ENCODE assay signal across 21 cellular contexts in the genomic region with DNA sequence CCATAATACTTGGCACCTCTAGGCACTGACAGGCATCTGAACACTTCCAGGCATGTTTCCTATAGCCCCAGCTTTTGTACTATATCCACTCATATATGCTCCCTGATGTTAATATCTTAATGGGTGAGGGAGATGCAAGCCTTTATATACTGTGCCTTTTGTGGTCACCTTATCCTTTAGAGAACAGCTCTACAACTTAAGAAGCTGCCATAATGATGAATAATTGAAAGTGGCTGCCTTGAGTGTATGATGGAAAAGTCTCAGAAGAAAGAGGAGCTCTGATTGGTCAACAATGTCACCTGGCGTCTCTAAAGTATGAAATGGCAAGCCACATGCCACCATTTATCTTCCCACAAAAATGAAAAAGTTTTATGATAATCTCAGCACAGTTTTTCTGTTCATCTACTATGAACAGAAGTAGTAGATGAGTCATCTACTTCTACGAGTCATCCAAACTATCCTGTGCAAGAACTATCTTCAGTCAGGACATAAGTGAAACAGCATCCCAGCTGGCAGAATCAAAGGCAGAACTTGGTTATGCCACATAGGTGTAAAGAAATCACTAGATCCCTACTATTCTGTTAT.
DNase-seq lines count a peak whose midpoint lies in the region; ATAC-seq, FAIRE-seq and TF ChIP-seq lines count a peak whose summit lies in the region.
"Had no signal": no experiment of that assay in that cellular context is flagged by ENCODE, and none has a peak within 500 bp of the region (broad histone marks: within the 10 kb centered on the region; RNA-seq: fewer than 3 reads in every experiment).

No MANE protein-coding gene starts in this region.

- H3K27me3 ChIP-seq in bronchial epithelial cell (ENCODE audit: control insufficient read depth, insufficient read depth, low read length) = no peaks in the 10 kb centered on the region

- ATAC-seq in activated naive CD4-positive, alpha-beta T cell treated with anti-CD3 and anti-CD28 coated beads, Interleukin-2, amount 50 U/mL, for 72 hours = peak; percentile 86 to 96
- ATAC-seq in GM18858 (IDR thresholded peaks at IDR 0.05; ENCODE audit: unreplicated experiment) (peak; percentile 48), HG03457 (IDR thresholded peaks at IDR 0.05; ENCODE audit: unreplicated experiment) (no peak), HG03135 (IDR thresholded peaks at IDR 0.05; ENCODE audit: unreplicated experiment) (no peak)
- ATAC-seq in stimulated activated effector memory CD8-positive, alpha-beta T cell treated with anti-CD3 and anti-CD28 coated beads, Interleukin-12 subunit alpha, Interleukin-12 subunit beta, amount 100 ng/mL, for 72 hours = peak; percentile 48

- no peak for TF ChIP-seq CTCF in bronchial epithelial cell (IDR thresholded peaks at IDR 0.05; ENCODE audit: insufficient read depth, low read length, severe bottlenecking)

- peaks cover 15 to 27% of the 10 kb centered on the region in 2 donors for H3K9me3 Mint-ChIP-seq in activated naive CD4-positive, alpha-beta T cell treated with anti-CD3 and anti-CD28 coated beads, Interleukin-2, amount 50 U/mL, for 72 hours
- H3K9me3 Mint-ChIP-seq in stimulated activated effector memory CD8-positive, alpha-beta T cell treated with anti-CD3 and anti-CD28 coated beads, Interleukin-12 subunit alpha, Interleukin-12 subunit beta, amount 100 ng/mL, for 72 hours = peaks cover 3% of the 10 kb centered on the region

- FAIRE-seq in bronchial epithelial cell (lab: Jason Lieb, UNC) = no peak

- H3K4me1 Mint-ChIP-seq in stimulated activated effector memory CD8-positive, alpha-beta T cell treated with anti-CD3 and anti-CD28 coated beads, Interleukin-12 subunit alpha, Interleukin-12 subunit beta, amount 100 ng/mL, for 72 hours = no peaks in the 10 kb centered on the region
- H3K4me1 Mint-ChIP-seq: CD14-positive monocyte had no signal

- H3K27ac Mint-ChIP-seq in activated naive CD4-positive, alpha-beta T cell treated with anti-CD3 and anti-CD28 coated beads, Interleukin-2, amount 50 U/mL, for 72 hours = peak overlapping the region in 1 of 2 donors; percentile 2
- no peak overlapping the region for H3K27ac Mint-ChIP-seq in stimulated activated effector memory CD8-positive, alpha-beta T cell treated with anti-CD3 and anti-CD28 coated beads, Interleukin-12 subunit alpha, Interleukin-12 subunit beta, amount 100 ng/mL, for 72 hours
- H3K27ac Mint-ChIP-seq: CD14-positive monocyte, H9 had no signal

- H3K4me3 Mint-ChIP-seq in stimulated activated effector memory CD8-positive, alpha-beta T cell treated with anti-CD3 and anti-CD28 coated beads, Interleukin-12 subunit alpha, Interleukin-12 subunit beta, amount 100 ng/mL, for 72 hours = no peak overlapping the region
- H3K4me3 Mint-ChIP-seq: CD14-positive monocyte, H9 had no signal

- peak in 1 of 2 donors; percentile 8 for DNase-seq in activated naive CD4-positive, alpha-beta T cell treated with anti-CD3 and anti-CD28 coated beads, Interleukin-2, amount 50 U/mL, for 72 hours (ENCODE audit: low spot score in 2 of 2)
- DNase-seq in activated naive CD4-positive, alpha-beta T cell (lab: John Stamatoyannopoulos, UW) = no peak
- DNase-seq in bronchial epithelial cell (ENCODE audit: low read depth) = peak; percentile 60
- DNase-seq in stimulated activated effector memory CD8-positive, alpha-beta T cell treated with anti-CD3 and anti-CD28 coated beads, Interleukin-12 subunit alpha, Interleukin-12 subunit beta, amount 100 ng/mL, for 72 hours (ENCODE audit: low spot score in 2 of 2) = no peak
- no peak for DNase-seq in caudate nucleus (lab: John Stamatoyannopoulos, UW)
- DNase-seq: ACHN, AML-193, GDM1, H9, NCI-H1417 treated with DMSO at 0.1 percent for 48 hours, NCI-H187 treated with DMSO at 0.1 percent for 48 hours, NCI-H2227 treated with DMSO at 0.1 percent for 48 hours, NCI-H524, RPMI8226, SIG-M5 had no signal

- H3K36me3 ChIP-seq in bronchial epithelial cell (ENCODE audit: control insufficient read depth, insufficient read depth, low read length) = no peaks in the 10 kb centered on the region

- no peak overlapping the region for H3K27ac ChIP-seq in caudate nucleus (ENCODE audit: low read depth, low read length)
- H3K27ac ChIP-seq: HL-60, KMS-11 had no signal

- no peak overlapping the region for H3K4me3 ChIP-seq in bronchial epithelial cell (ENCODE audit: low read depth, low read length)

- peaks cover 9 to 15% of the 10 kb centered on the region in 2 donors for H3K36me3 Mint-ChIP-seq in activated naive CD4-positive, alpha-beta T cell treated with anti-CD3 and anti-CD28 coated beads, Interleukin-2, amount 50 U/mL, for 72 hours
- no peaks in the 10 kb centered on the region for H3K36me3 Mint-ChIP-seq in stimulated activated effector memory CD8-positive, alpha-beta T cell treated with anti-CD3 and anti-CD28 coated beads, Interleukin-12 subunit alpha, Interleukin-12 subunit beta, amount 100 ng/mL, for 72 hours
- H3K36me3 Mint-ChIP-seq: CD14-positive monocyte had no signal

Comparison
In these comparisons a context has a peak if more than half of its experiments do, and no peak if none do; other contexts are left out.
1. ATAC-seq: peak in activated naive CD4-positive, alpha-beta T cell treated with anti-CD3 and anti-CD28 coated beads, Interleukin-2, amount 50 U/mL, for 72 hours (2 of 2), GM18858 (single experiment) and stimulated activated effector memory CD8-positive, alpha-beta T cell treated with anti-CD3 and anti-CD28 coated beads, Interleukin-12 subunit alpha, Interleukin-12 subunit beta, amount 100 ng/mL, for 72 hours (single experiment); none in HG03457 (single experiment) and HG03135 (single experiment).